In the genomic region with DNA sequence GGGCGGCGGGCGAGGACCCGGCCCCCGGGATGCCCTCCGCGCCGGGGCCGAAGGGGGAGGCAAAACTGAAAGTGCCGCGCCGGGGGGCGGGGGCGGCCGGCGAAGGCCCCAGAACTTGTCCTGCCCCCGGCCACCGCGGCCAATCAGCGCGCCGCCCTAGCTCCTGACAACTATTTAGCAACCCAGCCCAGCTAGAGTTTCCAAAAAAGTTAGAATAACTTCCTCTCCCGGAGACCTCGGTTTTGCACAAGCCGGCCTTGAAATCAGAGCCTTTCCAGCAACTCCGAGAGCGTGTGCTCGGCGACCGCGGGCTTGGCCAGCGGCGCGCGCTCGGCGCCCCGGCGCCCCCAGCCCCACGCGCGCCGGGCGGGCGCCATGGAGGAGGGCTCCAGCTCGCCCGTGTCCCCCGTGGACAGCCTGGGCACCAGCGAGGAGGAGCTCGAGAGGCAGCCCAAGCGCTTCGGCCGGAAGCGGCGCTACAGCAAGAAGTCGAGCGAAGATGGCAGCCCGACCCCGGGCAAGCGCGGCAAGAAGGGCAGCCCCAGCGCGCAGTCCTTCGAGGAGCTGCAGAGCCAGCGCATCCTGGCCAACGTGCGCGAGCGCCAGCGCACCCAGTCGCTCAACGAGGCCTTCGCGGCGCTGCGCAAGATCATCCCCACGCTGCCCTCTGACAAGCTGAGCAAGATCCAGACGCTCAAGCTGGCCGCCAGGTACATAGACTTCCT, we compare ENCODE assay signal across 7 cellular contexts. TPM values are rescaled to one million over a fixed set of nuclear protein-coding genes. Genes with fewer than 3 reads are reported as not detected.
DNase-seq lines count a peak whose midpoint lies in the region; ATAC-seq, FAIRE-seq and TF ChIP-seq lines count a peak whose summit lies in the region.

A gene (plus strand): TSS at position 245 of the 725 bp plus-strand sequence. CDS start 131 bp downstream, at position 376.

- H3K36me3 ChIP-seq in HUES64 (ENCODE audit: insufficient read depth, low read length) (no peaks in the 10 kb centered on the region), HepG2 (replicated peaks in 1 of 2; ENCODE audit: control insufficient read depth in 1 of 2, insufficient read depth in 2 of 2, low read length in 2 of 2) (no peaks in the 10 kb centered on the region), thymus (ENCODE audit: control insufficient read depth, insufficient read depth) (no peaks in the 10 kb centered on the region)

- H3K9me3 Mint-ChIP-seq in chondrocyte (ENCODE audit: low read depth) (no peaks in the 10 kb centered on the region), Calu3 (ENCODE audit: low read depth, unreplicated experiment) (no peaks in the 10 kb centered on the region)

- TF ChIP-seq EP300 in HepG2 (IDR thresholded peaks at IDR 0.05; ENCODE audit: low read depth in 2 of 2, low read length in 2 of 2) (no peak), HepG2 (CRISPR knock-in tag; IDR thresholded peaks at IDR 0.05; ENCODE audit: borderline replicate concordance) (no peak)

- peaks cover 98% of the 10 kb centered on the region for H3K27me3 ChIP-seq in HUES64 (ENCODE audit: insufficient read depth, low read length)
- H3K27me3 ChIP-seq in HepG2 (ENCODE audit: control insufficient read depth in 1 of 2, insufficient read depth in 2 of 2, low read length in 2 of 2), result peaks cover 11 to 76% of the 10 kb centered on the region in 2 experiments; a peak in 4 of 5 replicates
- peaks cover 62% of the 10 kb centered on the region for H3K27me3 ChIP-seq in thymus (ENCODE audit: control insufficient read depth, insufficient read depth)

- TF ChIP-seq POLR2A in HepG2 (IDR thresholded peaks at IDR 0.05; ENCODE audit: insufficient read depth in 1 of 2, low read depth in 2 of 2, low read length in 2 of 2), result no peak

- peaks cover 27% of the 10 kb centered on the region for H3K27me3 Mint-ChIP-seq in chondrocyte (ENCODE audit: low read depth)
- H3K27me3 Mint-ChIP-seq in Calu3 (ENCODE audit: unreplicated experiment), result peaks cover 57% of the 10 kb centered on the region

- no peak within 1 kb of the TSS for H3K27ac Mint-ChIP-seq in chondrocyte (ENCODE audit: unreplicated experiment)
- H3K27ac Mint-ChIP-seq in Calu3 (ENCODE audit: unreplicated experiment), result no peak within 1 kb of the TSS

- in situ Hi-C loops in HepG2 (cut with HindIII; ENCODE audit: extremely low pct_ligation_motif_present, low pct_unique_long_range_greater_than_20kb), result no loop called here

- intact Hi-C loops in HepG2 (cut with micrococcal nuclease; ENCODE audit: unreplicated experiment) (no loop called here), Calu3 (cut with micrococcal nuclease; ENCODE audit: unreplicated experiment) (no loop called here)

- TF ChIP-seq RAD21 in HepG2 (CRISPR knock-in tag; IDR thresholded peaks at IDR 0.05), result no peak

- H3K27ac ChIP-seq in HUES64 (ENCODE audit: low read depth, low read length) (no peak within 1 kb of the TSS), HepG2 (ENCODE audit: extremely low read length, insufficient read depth, low read length) (no peak within 1 kb of the TSS), thymus (ENCODE audit: low read depth) (no peak within 1 kb of the TSS)

- no peaks in the 10 kb centered on the region for H3K36me3 Mint-ChIP-seq in chondrocyte (ENCODE audit: low read depth)
- H3K36me3 Mint-ChIP-seq in Calu3 (ENCODE audit: insufficient read depth, unreplicated experiment), result no peaks in the 10 kb centered on the region

- FAIRE-seq in HepG2 (lab: Jason Lieb, UNC), result no peak

- POLR2A ChIA-PET in HepG2 (lab: Yijun Ruan, JAX), result interaction anchor here (1.4 kb wide), 1 partner anchor 17 kb away, joined by 3 read pairs; no protein-coding TSS in a partner anchor

- peak within 1 kb of the TSS; percentile 49 for H3K4me2 ChIP-seq in HepG2 (ENCODE audit: low read depth, low read length)

- ATAC-seq in HepG2 (peak; percentile 31), HG03342 (IDR thresholded peaks at IDR 0.05; ENCODE audit: unreplicated experiment) (no peak)

- BruUV-seq in HepG2 (replicated peaks; lab: Mats Ljungman, UMichigan) (no TSS peak), Calu3 (replicated peaks; lab: Mats Ljungman, UMichigan) (no TSS peak)

- H2AFZ ChIP-seq in HepG2 (ENCODE audit: low read length), result no peak within 1 kb of the TSS

- 1% methylated on average over 79 of the region's 79 CpGs for WGBS in HUES64
- WGBS in HepG2 (ENCODE audit: low lambda C conversion rate), result 37% methylated on average over 24 of the region's 79 CpGs
- 5% methylated on average over 79 of the region's 79 CpGs for WGBS in thymus

- H4K20me1 ChIP-seq in HepG2 (ENCODE audit: insufficient read depth, low read length), result no peaks in the 10 kb centered on the region

- H3K4me1 ChIP-seq in HUES64 (ENCODE audit: insufficient read depth, low read length) (no peaks in the 10 kb centered on the region), HepG2 (ENCODE audit: insufficient read depth, low read length) (no peaks in the 10 kb centered on the region; the same call in 1 of the 2 replicates), thymus (ENCODE audit: control insufficient read depth, insufficient read depth, low read length) (no peaks in the 10 kb centered on the region)

- H3K9ac ChIP-seq in HUES64 (ENCODE audit: low read depth, low read length), result peak within 1 kb of the TSS; percentile 54; the same call in 1 of the 2 replicates
- H3K9ac ChIP-seq in HepG2 (ENCODE audit: insufficient read depth, low read depth, low read length), result no peak within 1 kb of the TSS

- CTCF ChIA-PET in HepG2 (lab: Yijun Ruan, JAX; ENCODE audit: low intra/inter-chr PET ratio, low total read pairs), result no interaction called here
- CTCF ChIA-PET in Calu3 (lab: Charles Lee), result no interaction called here

- no peak for DNase-seq in chondrocyte (ENCODE audit: low spot score)
- DNase-seq in HepG2 (ENCODE audit: low spot score), result no peak
- DNase-seq in activated gamma-delta T cell (lab: John Stamatoyannopoulos, UW), result no peak
- no peak for DNase-seq in Calu3

- H3K4me3 Mint-ChIP-seq in chondrocyte (ENCODE audit: unreplicated experiment) (peak within 1 kb of the TSS; percentile 71), Calu3 (ENCODE audit: low read depth, unreplicated experiment) (no peak within 1 kb of the TSS)

- TF ChIP-seq CTCF in chondrocyte (IDR thresholded peaks at IDR 0.05) (peak; percentile 52), HepG2 (CRISPR knock-in tag; IDR thresholded peaks at IDR 0.05) (no peak), Calu3 (IDR thresholded peaks at IDR 0.05; ENCODE audit: unreplicated experiment) (no peak)

- no peaks in the 10 kb centered on the region for H3K9me3 ChIP-seq in HUES64 (ENCODE audit: insufficient read depth, low read depth, low read length)
- H3K9me3 ChIP-seq in HepG2 (ENCODE audit: low read length), result no peaks in the 10 kb centered on the region
- no peaks in the 10 kb centered on the region for H3K9me3 ChIP-seq in thymus (ENCODE audit: control insufficient read depth)

- peak within 1 kb of the TSS; percentile 49 for H3K4me3 ChIP-seq in HUES64 (ENCODE audit: low read length)
- peak within 1 kb of the TSS; percentile 35 to 56 (median 44); a peak in 4 of 6 replicates for H3K4me3 ChIP-seq in HepG2 (replicated peaks in 1 of 3; ENCODE audit: insufficient read depth in 1 of 3, low read depth in 2 of 3, low read length in 3 of 3)
- peak within 1 kb of the TSS; percentile 42 for H3K4me3 ChIP-seq in thymus (ENCODE audit: low read length)

- H3K79me2 ChIP-seq in HepG2 (ENCODE audit: insufficient read depth, low read length), result no peaks in the 10 kb centered on the region

- peaks cover 13% of the 10 kb centered on the region for H3K4me1 Mint-ChIP-seq in chondrocyte (ENCODE audit: low read depth)
- H3K4me1 Mint-ChIP-seq in Calu3 (ENCODE audit: low read depth, unreplicated experiment), result no peaks in the 10 kb centered on the region

TF ChIP-seq in HepG2, 621 proteins besides CTCF, POLR2A, EP300 and RAD21 (continues in another document):
- peak; percentile 23; the same call in 1 of the 2 replicates for TF ChIP-seq GABPB1 (CRISPR knock-in tag; IDR thresholded peaks at IDR 0.05)

RNA-seq across cellular contexts. Expression of the gene that starts here (rescaled TPM):
- 1.9 TPM for polyA plus RNA-seq in HUES64 (2013, experiment 1 of 2)
- 3.5 TPM for polyA plus RNA-seq in HUES64 (2013, experiment 2 of 2)
- 1.8 to 9.1 TPM (median 2.4 TPM) in 3 replicates for total RNA-seq in chondrocyte
- total RNA-seq in HepG2 (2016; rRNA removed; fragmentation: Illumina TruSeq; extraction: Trizol), result 0.11 TPM in 1 of 2 replicates, not detected in the other
- 0.18 and 0.20 TPM in 2 replicates for total RNA-seq in HepG2 (2016; cell fraction: cytosol; rRNA removed; fragmentation: Illumina TruSeq; extraction: Trizol; ENCODE audit: low read depth)
- total RNA-seq in HepG2 (2016; cell fraction: insoluble cytoplasmic fraction; rRNA removed; fragmentation: Illumina TruSeq; extraction: Trizol), result not detected in 2 replicates
- 0.21 and 0.25 TPM in 2 replicates for total RNA-seq in HepG2 (2016; cell fraction: membrane; rRNA removed; fragmentation: Illumina TruSeq; extraction: Trizol)
- total RNA-seq in HepG2 (2016; cell fraction: nucleus; rRNA removed; fragmentation: Illumina TruSeq; extraction: Trizol), result not detected in 2 replicates
- 0.08 and 0.09 TPM in 2 replicates for polyA plus RNA-seq in HepG2 (2011; rRNA removed)
- 0.10 and 0.34 TPM in 2 replicates for polyA plus RNA-seq in HepG2 (2011; cell fraction: cytosol; rRNA removed)
- 0.21 TPM in 1 of 2 replicates, not detected in the other for polyA plus RNA-seq in HepG2 (2011; cell fraction: nucleus; rRNA removed)
- polyA plus RNA-seq in HepG2 (2012), result 0.09 TPM in 1 of 2 replicates, not detected in the other
- 0.21 and 0.36 TPM in 2 replicates for polyA plus RNA-seq in HepG2 (2016; cell fraction: cytosol; fragmentation: Illumina TruSeq; extraction: Trizol; ENCODE audit: low read depth)
- polyA plus RNA-seq in HepG2 (2016; cell fraction: insoluble cytoplasmic fraction; fragmentation: Illumina TruSeq; extraction: Trizol; ENCODE audit: low read depth), result not detected in 2 replicates
- 0.12 TPM in 1 of 2 replicates, not detected in the other for polyA plus RNA-seq in HepG2 (2016; cell fraction: membrane; fragmentation: Illumina TruSeq; extraction: Trizol; ENCODE audit: low read depth)
- polyA plus RNA-seq in HepG2 (2016; cell fraction: nucleus; fragmentation: Illumina TruSeq; extraction: Trizol; ENCODE audit: insufficient read depth, low read depth), result not detected in 2 replicates
- 0.32 and 4.4 TPM in 2 replicates for polyA minus RNA-seq in HepG2 (2011; rRNA and poly(A)+ RNA removed; ENCODE audit: low replicate concordance)
- polyA minus RNA-seq in HepG2 (2011; cell fraction: cytosol; rRNA and poly(A)+ RNA removed), result not detected in 2 replicates
- polyA minus RNA-seq in HepG2 (2011; cell fraction: nucleus; rRNA and poly(A)+ RNA removed), result 0.37 and 0.39 TPM in 2 replicates
- polyA plus RNA-seq in thymus, result 1.9 TPM
- total RNA-seq in Calu3 (2022), result not detected in 2 replicates
